In the genomic region with DNA sequence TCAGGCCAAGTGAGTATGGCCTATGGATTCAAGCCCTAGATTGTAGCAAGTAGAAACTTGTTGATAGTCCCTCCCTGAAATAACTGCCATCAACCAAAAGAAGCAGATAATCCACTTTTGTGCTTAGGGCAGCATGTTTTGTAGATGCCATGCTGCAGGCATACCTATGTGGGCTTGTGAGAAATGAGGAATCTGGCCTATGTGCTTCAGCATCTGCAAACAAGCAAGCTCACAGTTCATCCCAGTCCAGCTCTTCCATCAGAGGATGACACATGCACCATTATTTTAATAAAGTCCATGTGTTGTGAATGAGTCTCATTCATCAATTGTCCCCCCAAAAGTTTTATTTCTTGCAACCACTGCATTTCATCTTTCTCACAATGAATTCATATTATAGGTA, we compare ENCODE assay signal across 11 cellular contexts.
A peak's percentile ranks its signal among the peaks of the same experiment; 100 is the strongest.
DNase-seq lines count a peak whose midpoint lies in the region; ATAC-seq, FAIRE-seq and TF ChIP-seq lines count a peak whose summit lies in the region.
"Had no signal": no experiment of that assay in that cellular context is flagged by ENCODE, and none has a peak within 500 bp of the region (broad histone marks: within the 10 kb centered on the region; RNA-seq: fewer than 3 reads in every experiment).

No MANE protein-coding gene starts in this region.

- H3K36me3 ChIP-seq in SK-N-MC (ENCODE audit: insufficient read depth, low read length) (no peaks in the 10 kb centered on the region), stomach (no peaks in the 10 kb centered on the region), kidney (ENCODE audit: control insufficient read depth in 1 of 2, insufficient read depth in 2 of 2, low read length in 2 of 2) (no peaks in the 10 kb centered on the region)

- TF ChIP-seq CTCF in activated CD8-positive, alpha-beta T cell treated with anti-CD3 and anti-CD28 coated beads for 36 hours (IDR thresholded peaks at IDR 0.05) = no peak
- TF ChIP-seq CTCF in stomach (IDR thresholded peaks at IDR 0.05) = no peak
- TF ChIP-seq CTCF in kidney (IDR thresholded peaks at IDR 0.05; ENCODE audit: borderline replicate concordance, extremely low read depth, insufficient read depth) = no peak

- H3K4me3 ChIP-seq in SK-N-MC (no peak overlapping the region), stomach (no peak overlapping the region), kidney (ENCODE audit: low read length in 2 of 2) (no peak overlapping the region)

- TF ChIP-seq POLR2A in stomach (IDR thresholded peaks at IDR 0.05) = no peak

- H3K27me3 ChIP-seq in stomach = peaks cover 0 to 5% (median 0%) of the 10 kb centered on the region in 3 donors

- DNase-seq in activated CD8-positive, alpha-beta T cell treated with anti-CD3 and anti-CD28 coated beads for 36 hours = no peak
- DNase-seq in activated CD8-positive, alpha-beta T cell treated with anti-CD3 and anti-CD28 coated beads, Interleukin-2, amount 10 ng/mL, durations not matched to agents 7 days and 5 days = no peak
- DNase-seq in SK-N-MC (ENCODE audit: low read depth, low spot score) (no peak), fibroblast of gingiva (ENCODE audit: low read depth) (peak; percentile 81), stomach (no peak), DMS53 (lab: John Stamatoyannopoulos, UW) (no peak), kidney (no peak), frontal cortex (ENCODE audit: low spot score in 2 of 2) (no peak)
- DNase-seq: NCI-H1092 treated with DMSO at 0.1 percent for 48 hours; NCI-H526; stimulated activated naive CD4-positive, alpha-beta T cell had no signal

- intact Hi-C loops in activated CD8-positive, alpha-beta T cell treated with anti-CD3 and anti-CD28 coated beads for 36 hours (cut with micrococcal nuclease) = loop anchor here (2.0 to 10.0 kb wide), 2 partner anchors 88 to 132 kb away; no protein-coding TSS in a partner anchor
- intact Hi-C loops in stomach (cut with DNase I; ENCODE audit: low total_unique reads) = no loop called here
- intact Hi-C loops in kidney (cut with DNase I) = no loop called here

- H3K9me3 ChIP-seq in SK-N-MC (ENCODE audit: low read depth, low read length) = no peaks in the 10 kb centered on the region
- H3K9me3 ChIP-seq in stomach = no peaks in the 10 kb centered on the region
- no peaks in the 10 kb centered on the region for H3K9me3 ChIP-seq in kidney (ENCODE audit: control insufficient read depth in 1 of 2, low read length in 2 of 2)

- H3K9ac ChIP-seq in SK-N-MC (ENCODE audit: insufficient read length) (no peak overlapping the region), kidney (ENCODE audit: low read length in 2 of 2) (no peak overlapping the region)

- no peak for FAIRE-seq in kidney (lab: Jason Lieb, UNC)
- no peak for FAIRE-seq in frontal cortex (lab: Jason Lieb, UNC)

- H3K27ac ChIP-seq in SK-N-MC (peak overlapping the region; percentile 70; the same call in 1 of the 2 replicates), stomach (peak overlapping the region in 3 of 5 donors; percentile 2 to 52 (median 27)), kidney (ENCODE audit: low read depth in 2 of 2, low read length in 2 of 2) (peak overlapping the region in 1 of 2 donors; percentile 65)

- POLR2A ChIA-PET in activated CD8-positive, alpha-beta T cell treated with anti-CD3 and anti-CD28 coated beads for 36 hours (lab: Charles Lee) = interaction anchor here (1.5 kb wide), 2 partner anchors 88 to 136 kb away, joined by 3 read pairs; no protein-coding TSS in a partner anchor
- POLR2A ChIA-PET in activated CD8-positive, alpha-beta T cell treated with anti-CD3 and anti-CD28 coated beads, Interleukin-2, amount 10 ng/mL, durations not matched to agents 7 days and 5 days (lab: Charles Lee) = no interaction called here

- no peaks in the 10 kb centered on the region for H3K36me3 Mint-ChIP-seq in activated CD8-positive, alpha-beta T cell treated with anti-CD3 and anti-CD28 coated beads for 36 hours (ENCODE audit: low read depth)
- no peaks in the 10 kb centered on the region for H3K36me3 Mint-ChIP-seq in activated CD8-positive, alpha-beta T cell treated with anti-CD3 and anti-CD28 coated beads, Interleukin-2, amount 10 ng/mL, durations not matched to agents 7 days and 5 days (ENCODE audit: low read depth)

- H3K4me1 Mint-ChIP-seq in activated CD8-positive, alpha-beta T cell treated with anti-CD3 and anti-CD28 coated beads for 36 hours (ENCODE audit: low read depth) = peaks cover 17% of the 10 kb centered on the region
- peaks cover 4% of the 10 kb centered on the region for H3K4me1 Mint-ChIP-seq in activated CD8-positive, alpha-beta T cell treated with anti-CD3 and anti-CD28 coated beads, Interleukin-2, amount 10 ng/mL, durations not matched to agents 7 days and 5 days (ENCODE audit: low read depth)

- ATAC-seq in activated CD8-positive, alpha-beta T cell treated with anti-CD3 and anti-CD28 coated beads for 36 hours = no peak
- ATAC-seq in activated CD8-positive, alpha-beta T cell treated with anti-CD3 and anti-CD28 coated beads, Interleukin-2, amount 10 ng/mL, durations not matched to agents 7 days and 5 days = no peak

- peaks cover 0 to 7% (median 0%) of the 10 kb centered on the region in 4 donors for H3K4me1 ChIP-seq in stomach
- H3K4me1 ChIP-seq in kidney (ENCODE audit: control insufficient read depth in 1 of 2, insufficient read depth in 1 of 2, low read depth in 1 of 2, low read length in 2 of 2) = peaks cover 0 to 3% of the 10 kb centered on the region in 2 donors

- H3K9me3 Mint-ChIP-seq in activated CD8-positive, alpha-beta T cell treated with anti-CD3 and anti-CD28 coated beads for 36 hours = peaks cover 11% of the 10 kb centered on the region
- no peaks in the 10 kb centered on the region for H3K9me3 Mint-ChIP-seq in activated CD8-positive, alpha-beta T cell treated with anti-CD3 and anti-CD28 coated beads, Interleukin-2, amount 10 ng/mL, durations not matched to agents 7 days and 5 days (ENCODE audit: insufficient read depth)

- CTCF ChIA-PET in activated CD8-positive, alpha-beta T cell treated with anti-CD3 and anti-CD28 coated beads for 36 hours (lab: Charles Lee) = no interaction called here
- CTCF ChIA-PET in activated CD8-positive, alpha-beta T cell treated with anti-CD3 and anti-CD28 coated beads, Interleukin-2, amount 10 ng/mL, durations not matched to agents 7 days and 5 days (lab: Charles Lee) = no interaction called here

- no peak for TF ChIP-seq EP300 in stomach (IDR thresholded peaks at IDR 0.05)

- no peaks in the 10 kb centered on the region for H3K27me3 Mint-ChIP-seq in activated CD8-positive, alpha-beta T cell treated with anti-CD3 and anti-CD28 coated beads for 36 hours
- H3K27me3 Mint-ChIP-seq in activated CD8-positive, alpha-beta T cell treated with anti-CD3 and anti-CD28 coated beads, Interleukin-2, amount 10 ng/mL, durations not matched to agents 7 days and 5 days (ENCODE audit: low read depth) = no peaks in the 10 kb centered on the region

- H3K4me3 Mint-ChIP-seq in activated CD8-positive, alpha-beta T cell treated with anti-CD3 and anti-CD28 coated beads for 36 hours = no peak overlapping the region
- H3K4me3 Mint-ChIP-seq in activated CD8-positive, alpha-beta T cell treated with anti-CD3 and anti-CD28 coated beads, Interleukin-2, amount 10 ng/mL, durations not matched to agents 7 days and 5 days = no peak overlapping the region

- peak overlapping the region; percentile 80 for H3K27ac Mint-ChIP-seq in activated CD8-positive, alpha-beta T cell treated with anti-CD3 and anti-CD28 coated beads for 36 hours
- no peak overlapping the region for H3K27ac Mint-ChIP-seq in activated CD8-positive, alpha-beta T cell treated with anti-CD3 and anti-CD28 coated beads, Interleukin-2, amount 10 ng/mL, durations not matched to agents 7 days and 5 days
